Comparison of ENCODE assay signal across 1 cellular context in the genomic region with DNA sequence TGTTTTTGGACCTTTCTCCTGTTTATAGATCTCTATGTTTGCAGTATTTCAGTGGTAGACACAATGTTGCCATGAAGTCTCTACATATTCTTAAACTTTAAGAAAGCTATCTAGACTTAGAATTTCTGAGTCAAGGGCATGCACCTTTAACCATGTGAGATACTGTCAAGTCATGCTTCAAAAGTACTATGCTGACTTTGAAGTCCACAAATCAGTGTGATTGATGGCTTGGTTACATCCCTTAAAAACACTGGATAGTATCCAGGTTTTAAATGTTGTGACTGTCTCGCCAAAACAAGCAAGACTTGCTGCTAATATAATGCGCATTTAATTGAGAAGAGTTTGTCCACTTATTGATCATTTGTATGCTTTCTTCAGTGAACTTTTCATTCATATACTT.
TF ChIP-seq lines count a peak whose summit lies in the region.

No MANE protein-coding gene starts in this region.

TF ChIP-seq in K562, 482 proteins besides CTCF, POLR2A, EP300 and RAD21 (continued from another document):
- TF ChIP-seq, protein P1, sequence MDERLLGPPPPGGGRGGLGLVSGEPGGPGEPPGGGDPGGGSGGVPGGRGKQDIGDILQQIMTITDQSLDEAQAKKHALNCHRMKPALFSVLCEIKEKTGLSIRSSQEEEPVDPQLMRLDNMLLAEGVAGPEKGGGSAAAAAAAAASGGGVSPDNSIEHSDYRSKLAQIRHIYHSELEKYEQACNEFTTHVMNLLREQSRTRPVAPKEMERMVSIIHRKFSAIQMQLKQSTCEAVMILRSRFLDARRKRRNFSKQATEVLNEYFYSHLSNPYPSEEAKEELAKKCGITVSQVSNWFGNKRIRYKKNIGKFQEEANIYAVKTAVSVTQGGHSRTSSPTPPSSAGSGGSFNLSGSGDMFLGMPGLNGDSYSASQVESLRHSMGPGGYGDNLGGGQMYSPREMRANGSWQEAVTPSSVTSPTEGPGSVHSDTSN (CRISPR knock-in tag; IDR thresholded peaks at IDR 0.05; ENCODE audit: low read depth), result no peak
- TF ChIP-seq, protein P1 (tag; conservative IDR thresholded peaks at IDR 0.05; ENCODE audit: low read depth), result peak; percentile 86
- TF ChIP-seq GATAD2B (IDR thresholded peaks at IDR 0.05; ENCODE audit: borderline replicate concordance), result no peak
- TF ChIP-seq, protein P2, sequence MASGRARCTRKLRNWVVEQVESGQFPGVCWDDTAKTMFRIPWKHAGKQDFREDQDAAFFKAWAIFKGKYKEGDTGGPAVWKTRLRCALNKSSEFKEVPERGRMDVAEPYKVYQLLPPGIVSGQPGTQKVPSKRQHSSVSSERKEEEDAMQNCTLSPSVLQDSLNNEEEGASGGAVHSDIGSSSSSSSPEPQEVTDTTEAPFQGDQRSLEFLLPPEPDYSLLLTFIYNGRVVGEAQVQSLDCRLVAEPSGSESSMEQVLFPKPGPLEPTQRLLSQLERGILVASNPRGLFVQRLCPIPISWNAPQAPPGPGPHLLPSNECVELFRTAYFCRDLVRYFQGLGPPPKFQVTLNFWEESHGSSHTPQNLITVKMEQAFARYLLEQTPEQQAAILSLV (tag; IDR thresholded peaks at IDR 0.05), result no peak
- no peak for TF ChIP-seq SIN3A (IDR thresholded peaks at IDR 0.05; ENCODE audit: borderline replicate concordance in 2 of 2, control insufficient read depth in 1 of 2, low read depth in 2 of 2, low read length in 2 of 2)
- TF ChIP-seq BRCA1 (IDR thresholded peaks at IDR 0.05), result no peak
- no peak for TF ChIP-seq BRCA1 (CRISPR knock-in tag; IDR thresholded peaks at IDR 0.05)
